ENCODE assay signal across 8 cellular contexts in the genomic region with DNA sequence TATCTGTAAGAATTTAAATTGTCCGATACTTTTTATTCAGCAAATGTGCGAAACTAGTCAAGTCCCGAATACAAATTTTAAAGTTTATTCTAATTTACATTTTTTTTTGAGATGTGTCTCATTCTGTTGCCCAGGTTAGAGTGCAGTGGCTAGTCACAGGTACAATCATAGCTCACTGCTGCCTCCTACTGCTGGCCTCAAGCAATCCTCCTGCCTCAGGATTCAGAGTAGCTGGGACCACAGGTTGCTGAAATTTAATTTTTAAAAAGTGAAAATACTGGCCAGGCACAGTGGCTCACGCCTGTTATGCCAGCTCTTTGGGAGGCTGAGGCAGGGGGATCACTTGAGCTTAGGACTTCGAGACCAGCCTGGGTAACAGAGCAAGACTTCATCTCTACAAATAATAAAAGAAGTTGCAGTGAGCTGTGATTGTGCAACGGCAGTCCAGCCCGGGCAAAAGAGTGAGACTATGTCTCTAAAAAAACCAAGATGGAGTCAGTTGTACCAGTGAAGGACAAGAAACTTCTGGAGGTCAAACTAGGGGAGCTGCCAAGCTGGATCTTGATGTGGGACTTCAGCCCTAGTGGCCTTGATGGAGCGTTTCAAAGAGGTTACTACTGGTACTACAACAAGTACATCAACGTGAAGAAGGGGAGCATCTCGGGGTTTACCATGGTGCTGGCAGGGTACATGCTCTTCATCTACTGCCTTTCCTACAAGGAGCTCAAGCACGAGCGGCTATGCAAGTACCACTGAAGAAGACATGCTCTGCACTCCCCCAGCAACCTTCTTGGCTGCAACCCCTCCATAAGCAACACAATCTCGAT. TPM values are rescaled to one million over a fixed set of nuclear protein-coding genes. Genes with fewer than 3 reads are reported as not detected.
A peak's percentile ranks its signal among the peaks of the same experiment; 100 is the strongest.
DNase-seq lines count a peak whose midpoint lies in the region; ATAC-seq, FAIRE-seq and TF ChIP-seq lines count a peak whose summit lies in the region.

No MANE protein-coding gene starts in this region.

- H3K4me3 ChIP-seq in astrocyte (ENCODE audit: insufficient read depth, low read depth, low read length) (no peak overlapping the region), lung (no peak overlapping the region), ovary (no peak overlapping the region)

- TF ChIP-seq CTCF in astrocyte (IDR thresholded peaks at IDR 0.05; ENCODE audit: insufficient read depth, low read depth, low read length) (peak; percentile 52), lung (IDR thresholded peaks at IDR 0.05; ENCODE audit: control extremely low read depth, extremely low read depth) (peak; percentile 51), ovary (IDR thresholded peaks at IDR 0.05) (no peak)

- no peak for FAIRE-seq in astrocyte (lab: Jason Lieb, UNC)

- ATAC-seq in SK-N-SH treated with all-trans-retinoic acid at 6 μM for 48 hours (peak; percentile 61), lung (ENCODE audit: insufficient read depth, low FRiP score) (no peak), GM18517 (IDR thresholded peaks at IDR 0.05; ENCODE audit: unreplicated experiment) (no peak)

- H3K9me3 ChIP-seq in astrocyte (ENCODE audit: insufficient read depth, low read depth, low read length) (no peaks in the 10 kb centered on the region), lung (ENCODE audit: control insufficient read depth in 2 of 2, insufficient read depth in 1 of 2, low read length in 1 of 2) (no peaks in the 10 kb centered on the region), ovary (no peaks in the 10 kb centered on the region)

- H3K27ac ChIP-seq in astrocyte (ENCODE audit: low read depth, low read length), result no peak overlapping the region
- no peak overlapping the region for H3K27ac ChIP-seq in lung (ENCODE audit: low read depth in 1 of 2, low read length in 1 of 2)
- H3K27ac ChIP-seq in ovary, result no peak overlapping the region

- peaks cover 13% of the 10 kb centered on the region for H3K36me3 ChIP-seq in astrocyte (ENCODE audit: insufficient read depth, low read length)
- H3K36me3 ChIP-seq in lung (ENCODE audit: control insufficient read depth in 2 of 2, insufficient read depth in 2 of 2, low read length in 2 of 2), result peaks cover 6 to 8% of the 10 kb centered on the region in 2 donors
- H3K36me3 ChIP-seq in ovary, result no peaks in the 10 kb centered on the region

- no peak for TF ChIP-seq EP300 in ovary (IDR thresholded peaks at IDR 0.05)

- no peak overlapping the region for H2AFZ ChIP-seq in astrocyte (ENCODE audit: low read depth, low read length)

- no peak overlapping the region for H3K4me3 Mint-ChIP-seq in astrocyte (ENCODE audit: unreplicated experiment)

- peaks cover 13% of the 10 kb centered on the region for H3K4me1 Mint-ChIP-seq in astrocyte (ENCODE audit: low read depth, unreplicated experiment)

- H3K27me3 ChIP-seq in astrocyte (ENCODE audit: insufficient read depth, low read length) (no peaks in the 10 kb centered on the region), lung (ENCODE audit: control insufficient read depth, insufficient read depth) (no peaks in the 10 kb centered on the region), ovary (no peaks in the 10 kb centered on the region)

- H4K20me1 ChIP-seq in astrocyte (ENCODE audit: insufficient read depth, low read length), result peaks cover 8% of the 10 kb centered on the region

- no peaks in the 10 kb centered on the region for H3K9me3 Mint-ChIP-seq in astrocyte (ENCODE audit: unreplicated experiment)

- no peak for TF ChIP-seq POLR2A in ovary (IDR thresholded peaks at IDR 0.05)

- intact Hi-C loops in ovary (cut with DNase I), result loop anchor here in 2 of 4 donors (10.0 kb wide), 2 partner anchors 66 to 176 kb away; no protein-coding TSS in a partner anchor

- H3K4me2 ChIP-seq in astrocyte (ENCODE audit: low read length), result no peak overlapping the region

- 90 to 91% methylated on average over 13 of the region's 13 CpGs for WGBS in lung, 2 donors
- 91 to 93% (median 92%) methylated on average over 13 of the region's 13 CpGs for WGBS in ovary, 3 donors

- no peak overlapping the region for H3K9ac ChIP-seq in astrocyte (ENCODE audit: low read length)

- peaks cover 10% of the 10 kb centered on the region for H3K36me3 Mint-ChIP-seq in astrocyte (ENCODE audit: low read depth, unreplicated experiment)

- no peaks in the 10 kb centered on the region for H3K27me3 Mint-ChIP-seq in astrocyte (ENCODE audit: low read depth, unreplicated experiment)

- no peak overlapping the region for H3K27ac Mint-ChIP-seq in astrocyte (ENCODE audit: unreplicated experiment)

- H3K4me1 ChIP-seq in astrocyte (ENCODE audit: insufficient read depth, low read length) (peaks cover 4% of the 10 kb centered on the region), lung (ENCODE audit: control insufficient read depth in 2 of 2, insufficient read depth in 2 of 2, low read length in 2 of 2) (peaks cover 0 to 11% of the 10 kb centered on the region in 2 donors), ovary (ENCODE audit: insufficient read depth) (peaks cover 6% of the 10 kb centered on the region)

- DNase-seq in NCI-H82 (lab: John Stamatoyannopoulos, UW), result peak; percentile 63
- no peak for DNase-seq in NCI-H82 treated with DMSO at 0.1 percent for 48 hours (lab: John Stamatoyannopoulos, UW; ENCODE audit: unreplicated experiment)
- DNase-seq in astrocyte (ENCODE audit: low read depth), result no peak
- DNase-seq in lung (ENCODE audit: low spot score), result peak; percentile 39
- DNase-seq in ovary, result no peak
- DNase-seq in NCI-H1417 treated with DMSO at 0.1 percent for 48 hours (lab: John Stamatoyannopoulos, UW), result no peak

- peaks cover 21% of the 10 kb centered on the region for H3K79me2 ChIP-seq in astrocyte (ENCODE audit: insufficient read depth, low read length)

TF ChIP-seq in SK-N-SH treated with all-trans-retinoic acid at 6 μM for 48 hours, 23 proteins besides CTCF, POLR2A, EP300 and RAD21:
- TF ChIP-seq ESRRG (CRISPR knock-in tag; IDR thresholded peaks at IDR 0.05) (no peak), ZFP30 (CRISPR knock-in tag; IDR thresholded peaks at IDR 0.05) (no peak)
- TF ChIP-seq, protein P1, sequence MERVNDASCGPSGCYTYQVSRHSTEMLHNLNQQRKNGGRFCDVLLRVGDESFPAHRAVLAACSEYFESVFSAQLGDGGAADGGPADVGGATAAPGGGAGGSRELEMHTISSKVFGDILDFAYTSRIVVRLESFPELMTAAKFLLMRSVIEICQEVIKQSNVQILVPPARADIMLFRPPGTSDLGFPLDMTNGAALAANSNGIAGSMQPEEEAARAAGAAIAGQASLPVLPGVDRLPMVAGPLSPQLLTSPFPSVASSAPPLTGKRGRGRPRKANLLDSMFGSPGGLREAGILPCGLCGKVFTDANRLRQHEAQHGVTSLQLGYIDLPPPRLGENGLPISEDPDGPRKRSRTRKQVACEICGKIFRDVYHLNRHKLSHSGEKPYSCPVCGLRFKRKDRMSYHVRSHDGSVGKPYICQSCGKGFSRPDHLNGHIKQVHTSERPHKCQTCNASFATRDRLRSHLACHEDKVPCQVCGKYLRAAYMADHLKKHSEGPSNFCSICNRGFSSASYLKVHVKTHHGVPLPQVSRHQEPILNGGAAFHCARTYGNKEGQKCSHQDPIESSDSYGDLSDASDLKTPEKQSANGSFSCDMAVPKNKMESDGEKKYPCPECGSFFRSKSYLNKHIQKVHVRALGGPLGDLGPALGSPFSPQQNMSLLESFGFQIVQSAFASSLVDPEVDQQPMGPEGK (CRISPR knock-in tag; IDR thresholded peaks at IDR 0.05; ENCODE audit: borderline replicate concordance), result no peak

RNA-seq across cellular contexts. Expression of gene POLG2, which starts 5.6 kb away (rescaled TPM):
- total RNA-seq in astrocyte (13.7 and 16.2 TPM in 2 replicates), lung (10 to 100 TPM; 14.8 to 17.8 TPM), ovary (10 to 100 TPM; 13.6 to 21.3 (median 17.6) TPM)
- polyA plus RNA-seq in lung (1 to 10 TPM; 5.4 to 8.0 TPM), ovary (10 to 100 TPM in 1 of 2 donors, 1 to 10 TPM in 1; 8.7 to 13.3 TPM)

RNA-seq across cellular contexts. Expression of gene DDX5, which starts 14.8 kb away (rescaled TPM):
- 549 and 555 TPM in 2 replicates for total RNA-seq in astrocyte
- 100 to 1,000 TPM; 570 to 730 TPM for total RNA-seq in lung
- 100 to 1,000 TPM; 426 to 486 TPM for polyA plus RNA-seq in lung
- total RNA-seq in ovary, result 100 to 1,000 TPM; 438 to 750 (median 559) TPM
- polyA plus RNA-seq in ovary, result 100 to 1,000 TPM; 372 to 633 TPM

RNA-seq across cellular contexts. Expression of gene CEP95, which starts 15.5 kb away (rescaled TPM):
- total RNA-seq in astrocyte (29.7 and 35.2 TPM in 2 replicates), lung (100 to 1,000 TPM in 1 of 2 donors, 10 to 100 TPM in 1; 33.9 to 115 TPM), ovary (10 to 100 TPM; 50.8 to 87.2 (median 65.6) TPM)
- polyA plus RNA-seq in lung (10 to 100 TPM; 12.8 to 31.5 TPM), ovary (10 to 100 TPM; 44.5 to 45.8 TPM)

RNA-seq across cellular contexts. Expression of gene MILR1, which starts 42.3 kb away (rescaled TPM):
- total RNA-seq in astrocyte (0.91 and 1.9 TPM in 2 replicates), lung (10 to 100 TPM in 1 of 2 donors, 1 to 10 TPM in 1; 6.9 to 23.4 TPM), ovary (10 to 100 TPM in 1 of 7 donors, 1 to 10 TPM in 6; 2.3 to 16.4 (median 6.8) TPM)
- polyA plus RNA-seq in lung (10 to 100 TPM; 10.0 to 36.3 TPM), ovary (10 to 100 TPM in 1 of 2 donors, 1 to 10 TPM in 1; 2.0 to 13.1 TPM)

Comparison
In these comparisons a context has a peak if more than half of its experiments do, and no peak if none do; other contexts are left out.
1. DNase-seq: peak in NCI-H82 (single experiment) and lung (single experiment); none in NCI-H82 treated with DMSO at 0.1 percent for 48 hours (single experiment), astrocyte (single experiment), ovary (0 of 5) and NCI-H1417 treated with DMSO at 0.1 percent for 48 hours (single experiment).
2. CTCF ChIP-seq: peak in astrocyte (single experiment) and lung (single experiment); none in ovary (0 of 3).